Comparison of ENCODE assay signal across 1 cellular context in genomic region chr5:159826351-159827222, GRCh38.
TF ChIP-seq lines count a peak whose summit lies in the region.

No MANE protein-coding gene starts in this region.

TF ChIP-seq in HCT116, 20 proteins besides CTCF, POLR2A, EP300 and RAD21 (continued from another document):
- TF ChIP-seq TCF7L2 (IDR thresholded peaks at IDR 0.05; ENCODE audit: borderline replicate concordance, extremely low read depth, insufficient read depth, insufficient read length) (no peak), EGR1 (IDR thresholded peaks at IDR 0.05; ENCODE audit: low read depth) (no peak), EZH2phosphoT487 (IDR thresholded peaks at IDR 0.05; ENCODE audit: borderline replicate concordance) (no peak), SRF (IDR thresholded peaks at IDR 0.05; ENCODE audit: low read depth) (peak; percentile 29; the same call in 1 of the 2 replicates), EZH2 (IDR thresholded peaks at IDR 0.05) (no peak), ZNF274 (IDR thresholded peaks at IDR 0.05; ENCODE audit: low read depth, low read length) (no peak), SIN3A (IDR thresholded peaks at IDR 0.05; ENCODE audit: low read depth) (peak; percentile 84), ELF1 (IDR thresholded peaks at IDR 0.05; ENCODE audit: borderline replicate concordance, low read depth) (no peak), CEBPB (IDR thresholded peaks at IDR 0.05; ENCODE audit: low read depth) (peak; percentile 50; the same call in 1 of the 2 replicates), YY1 (IDR thresholded peaks at IDR 0.05; ENCODE audit: extremely low read depth, insufficient replicate concordance, low read depth, low read length) (peak; percentile 51), POLR2AphosphoS5 (IDR thresholded peaks at IDR 0.05; ENCODE audit: low read depth, low read length) (peak; percentile 41; the same call in 1 of the 2 replicates), JUND (IDR thresholded peaks at IDR 0.05) (peak; percentile 78), FOSL1 (IDR thresholded peaks at IDR 0.05; ENCODE audit: low read depth) (peak; percentile 79)
- TF ChIP-seq, protein P1, sequence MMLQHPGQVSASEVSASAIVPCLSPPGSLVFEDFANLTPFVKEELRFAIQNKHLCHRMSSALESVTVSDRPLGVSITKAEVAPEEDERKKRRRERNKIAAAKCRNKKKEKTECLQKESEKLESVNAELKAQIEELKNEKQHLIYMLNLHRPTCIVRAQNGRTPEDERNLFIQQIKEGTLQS (IDR thresholded peaks at IDR 0.05), result no peak
- TF ChIP-seq, protein P2, sequence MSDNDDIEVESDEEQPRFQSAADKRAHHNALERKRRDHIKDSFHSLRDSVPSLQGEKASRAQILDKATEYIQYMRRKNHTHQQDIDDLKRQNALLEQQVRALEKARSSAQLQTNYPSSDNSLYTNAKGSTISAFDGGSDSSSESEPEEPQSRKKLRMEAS (IDR thresholded peaks at IDR 0.05), result peak; percentile 64; the same call in 1 of the 2 replicates
